In the genomic region with DNA sequence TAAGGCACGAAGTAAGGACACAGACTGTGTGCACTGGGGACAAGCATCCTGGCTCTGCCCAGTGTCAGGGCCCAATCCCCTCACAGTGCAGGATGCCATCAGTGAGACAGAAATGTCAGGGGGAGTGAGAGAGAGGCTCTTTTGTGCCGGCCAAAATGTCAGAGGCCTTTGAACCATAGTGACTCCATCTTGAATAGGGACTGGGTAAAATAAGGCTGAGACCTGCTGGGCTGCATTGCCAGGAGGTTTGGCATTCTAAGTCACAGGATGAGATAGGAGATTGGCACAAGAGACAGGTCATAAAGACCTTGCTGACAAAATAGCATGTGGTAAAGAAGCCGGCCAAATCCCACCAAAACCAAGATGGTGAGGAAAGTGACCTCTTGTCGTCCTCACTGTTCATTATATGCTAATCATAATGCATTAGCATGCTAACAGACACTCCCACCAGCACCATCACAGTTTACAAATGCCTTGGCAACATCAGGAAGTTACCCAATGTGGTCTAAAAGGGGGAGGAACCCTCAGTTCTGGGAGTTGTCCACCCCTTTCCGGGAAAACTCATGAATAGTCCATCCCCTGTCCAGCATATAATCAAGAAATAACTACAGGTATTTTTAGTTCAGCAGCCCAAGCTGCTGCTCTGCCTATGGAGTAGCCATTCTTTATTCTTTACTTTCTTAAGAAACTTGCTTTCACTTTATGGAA, we compare ENCODE assay signal across 1 cellular context.
TF ChIP-seq lines count a peak whose summit lies in the region.

No MANE protein-coding gene starts in this region.

TF ChIP-seq in K562, 482 proteins besides CTCF, POLR2A, EP300 and RAD21 (continued from another document):
- TF ChIP-seq, protein P1, sequence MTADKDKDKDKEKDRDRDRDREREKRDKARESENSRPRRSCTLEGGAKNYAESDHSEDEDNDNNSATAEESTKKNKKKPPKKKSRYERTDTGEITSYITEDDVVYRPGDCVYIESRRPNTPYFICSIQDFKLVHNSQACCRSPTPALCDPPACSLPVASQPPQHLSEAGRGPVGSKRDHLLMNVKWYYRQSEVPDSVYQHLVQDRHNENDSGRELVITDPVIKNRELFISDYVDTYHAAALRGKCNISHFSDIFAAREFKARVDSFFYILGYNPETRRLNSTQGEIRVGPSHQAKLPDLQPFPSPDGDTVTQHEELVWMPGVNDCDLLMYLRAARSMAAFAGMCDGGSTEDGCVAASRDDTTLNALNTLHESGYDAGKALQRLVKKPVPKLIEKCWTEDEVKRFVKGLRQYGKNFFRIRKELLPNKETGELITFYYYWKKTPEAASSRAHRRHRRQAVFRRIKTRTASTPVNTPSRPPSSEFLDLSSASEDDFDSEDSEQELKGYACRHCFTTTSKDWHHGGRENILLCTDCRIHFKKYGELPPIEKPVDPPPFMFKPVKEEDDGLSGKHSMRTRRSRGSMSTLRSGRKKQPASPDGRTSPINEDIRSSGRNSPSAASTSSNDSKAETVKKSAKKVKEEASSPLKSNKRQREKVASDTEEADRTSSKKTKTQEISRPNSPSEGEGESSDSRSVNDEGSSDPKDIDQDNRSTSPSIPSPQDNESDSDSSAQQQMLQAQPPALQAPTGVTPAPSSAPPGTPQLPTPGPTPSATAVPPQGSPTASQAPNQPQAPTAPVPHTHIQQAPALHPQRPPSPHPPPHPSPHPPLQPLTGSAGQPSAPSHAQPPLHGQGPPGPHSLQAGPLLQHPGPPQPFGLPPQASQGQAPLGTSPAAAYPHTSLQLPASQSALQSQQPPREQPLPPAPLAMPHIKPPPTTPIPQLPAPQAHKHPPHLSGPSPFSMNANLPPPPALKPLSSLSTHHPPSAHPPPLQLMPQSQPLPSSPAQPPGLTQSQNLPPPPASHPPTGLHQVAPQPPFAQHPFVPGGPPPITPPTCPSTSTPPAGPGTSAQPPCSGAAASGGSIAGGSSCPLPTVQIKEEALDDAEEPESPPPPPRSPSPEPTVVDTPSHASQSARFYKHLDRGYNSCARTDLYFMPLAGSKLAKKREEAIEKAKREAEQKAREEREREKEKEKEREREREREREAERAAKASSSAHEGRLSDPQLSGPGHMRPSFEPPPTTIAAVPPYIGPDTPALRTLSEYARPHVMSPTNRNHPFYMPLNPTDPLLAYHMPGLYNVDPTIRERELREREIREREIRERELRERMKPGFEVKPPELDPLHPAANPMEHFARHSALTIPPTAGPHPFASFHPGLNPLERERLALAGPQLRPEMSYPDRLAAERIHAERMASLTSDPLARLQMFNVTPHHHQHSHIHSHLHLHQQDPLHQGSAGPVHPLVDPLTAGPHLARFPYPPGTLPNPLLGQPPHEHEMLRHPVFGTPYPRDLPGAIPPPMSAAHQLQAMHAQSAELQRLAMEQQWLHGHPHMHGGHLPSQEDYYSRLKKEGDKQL (CRISPR knock-in tag; IDR thresholded peaks at IDR 0.05; ENCODE audit: borderline replicate concordance) = no peak
- TF ChIP-seq ZNF253 (CRISPR knock-in tag; conservative IDR thresholded peaks at IDR 0.05) (no peak), RFX5 (IDR thresholded peaks at IDR 0.05; ENCODE audit: low read depth, low read length) (no peak), KDM1A (IDR thresholded peaks at IDR 0.05) (no peak), FOS (IDR thresholded peaks at IDR 0.05; ENCODE audit: extremely low read depth, insufficient read length) (no peak), ZNF175 (CRISPR knock-in tag; IDR thresholded peaks at IDR 0.05; ENCODE audit: low read depth) (peak; percentile 74; the same call in 1 of the 2 replicates), PHF21A (IDR thresholded peaks at IDR 0.05; ENCODE audit: borderline replicate concordance, low read depth) (no peak), ZNF324 (CRISPR knock-in tag; IDR thresholded peaks at IDR 0.05) (peak; percentile 74; the same call in 1 of the 2 replicates), POLR3G (IDR thresholded peaks at IDR 0.05; ENCODE audit: extremely low read depth, insufficient read length, insufficient replicate concordance) (no peak), ARNT (IDR thresholded peaks at IDR 0.05) (no peak), MCM3 (IDR thresholded peaks at IDR 0.05) (no peak), CBFB (CRISPR knock-in tag; IDR thresholded peaks at IDR 0.05) (no peak), HIVEP1 (CRISPR knock-in tag; IDR thresholded peaks at IDR 0.05) (peak; percentile 88), RAD51 (IDR thresholded peaks at IDR 0.05; ENCODE audit: borderline replicate concordance, low read depth) (no peak), PHF20 (IDR thresholded peaks at IDR 0.05; ENCODE audit: partially characterized antibody) (no peak), FOXK2 (conservative IDR thresholded peaks at IDR 0.05 in 1 of 2, IDR thresholded peaks at IDR 0.05 in 1 of 2; ENCODE audit: low read depth in 2 of 2) (no peak; a peak in 1 of 4 replicates), ZNF384 (IDR thresholded peaks at IDR 0.05; ENCODE audit: low read depth, low read length) (no peak), MAZ (CRISPR knock-in tag; conservative IDR thresholded peaks at IDR 0.05 in 1 of 2, IDR thresholded peaks at IDR 0.05 in 1 of 2) (peak in 1 of 2 experiments; percentile 86; a peak in 2 of 4 replicates), RBM22 (IDR thresholded peaks at IDR 0.05; ENCODE audit: low read depth, low read length, poor library complexity, severe bottlenecking) (no peak), TCF7 (IDR thresholded peaks at IDR 0.05; ENCODE audit: borderline replicate concordance) (no peak), FOXA1 (IDR thresholded peaks at IDR 0.05; ENCODE audit: borderline replicate concordance) (no peak), ETV6 (IDR thresholded peaks at IDR 0.05; ENCODE audit: borderline replicate concordance in 1 of 2, low read depth in 2 of 2, low read length in 1 of 2) (no peak), ETV6 (CRISPR knock-in tag; IDR thresholded peaks at IDR 0.05; ENCODE audit: borderline replicate concordance) (no peak), ZNF766 (CRISPR knock-in tag; conservative IDR thresholded peaks at IDR 0.05) (peak; percentile 73), ZFP1 (CRISPR knock-in tag; IDR thresholded peaks at IDR 0.05) (peak; percentile 56; the same call in 1 of the 2 replicates), TAF1 (IDR thresholded peaks at IDR 0.05; ENCODE audit: control insufficient read depth, extremely low read depth, insufficient read depth, low read length, severe bottlenecking) (no peak), CAMTA2 (CRISPR knock-in tag; conservative IDR thresholded peaks at IDR 0.05) (no peak), SIN3A (IDR thresholded peaks at IDR 0.05; ENCODE audit: borderline replicate concordance in 2 of 2, control insufficient read depth in 1 of 2, low read depth in 2 of 2, low read length in 2 of 2) (no peak), ZNF165 (CRISPR knock-in tag; IDR thresholded peaks at IDR 0.05; ENCODE audit: borderline replicate concordance) (peak; percentile 93), MTF1 (CRISPR knock-in tag; IDR thresholded peaks at IDR 0.05; ENCODE audit: borderline replicate concordance) (peak; percentile 47; the same call in 1 of the 2 replicates), HNRNPLL (IDR thresholded peaks at IDR 0.05; ENCODE audit: low read depth, low read length, poor library complexity, severe bottlenecking) (no peak), NBN (IDR thresholded peaks at IDR 0.05; ENCODE audit: low read depth) (no peak), HNRNPUL1 (IDR thresholded peaks at IDR 0.05; ENCODE audit: low read length) (no peak), DACH1 (IDR thresholded peaks at IDR 0.05; ENCODE audit: partially characterized antibody) (no peak), ELF4 (CRISPR knock-in tag; IDR thresholded peaks at IDR 0.05) (0 out of 2 replicates have a peak, but pooled peaks have one; percentile 9)
- TF ChIP-seq, protein P2, sequence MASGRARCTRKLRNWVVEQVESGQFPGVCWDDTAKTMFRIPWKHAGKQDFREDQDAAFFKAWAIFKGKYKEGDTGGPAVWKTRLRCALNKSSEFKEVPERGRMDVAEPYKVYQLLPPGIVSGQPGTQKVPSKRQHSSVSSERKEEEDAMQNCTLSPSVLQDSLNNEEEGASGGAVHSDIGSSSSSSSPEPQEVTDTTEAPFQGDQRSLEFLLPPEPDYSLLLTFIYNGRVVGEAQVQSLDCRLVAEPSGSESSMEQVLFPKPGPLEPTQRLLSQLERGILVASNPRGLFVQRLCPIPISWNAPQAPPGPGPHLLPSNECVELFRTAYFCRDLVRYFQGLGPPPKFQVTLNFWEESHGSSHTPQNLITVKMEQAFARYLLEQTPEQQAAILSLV (tag; IDR thresholded peaks at IDR 0.05) = peak; percentile 92
- TF ChIP-seq, protein P3, sequence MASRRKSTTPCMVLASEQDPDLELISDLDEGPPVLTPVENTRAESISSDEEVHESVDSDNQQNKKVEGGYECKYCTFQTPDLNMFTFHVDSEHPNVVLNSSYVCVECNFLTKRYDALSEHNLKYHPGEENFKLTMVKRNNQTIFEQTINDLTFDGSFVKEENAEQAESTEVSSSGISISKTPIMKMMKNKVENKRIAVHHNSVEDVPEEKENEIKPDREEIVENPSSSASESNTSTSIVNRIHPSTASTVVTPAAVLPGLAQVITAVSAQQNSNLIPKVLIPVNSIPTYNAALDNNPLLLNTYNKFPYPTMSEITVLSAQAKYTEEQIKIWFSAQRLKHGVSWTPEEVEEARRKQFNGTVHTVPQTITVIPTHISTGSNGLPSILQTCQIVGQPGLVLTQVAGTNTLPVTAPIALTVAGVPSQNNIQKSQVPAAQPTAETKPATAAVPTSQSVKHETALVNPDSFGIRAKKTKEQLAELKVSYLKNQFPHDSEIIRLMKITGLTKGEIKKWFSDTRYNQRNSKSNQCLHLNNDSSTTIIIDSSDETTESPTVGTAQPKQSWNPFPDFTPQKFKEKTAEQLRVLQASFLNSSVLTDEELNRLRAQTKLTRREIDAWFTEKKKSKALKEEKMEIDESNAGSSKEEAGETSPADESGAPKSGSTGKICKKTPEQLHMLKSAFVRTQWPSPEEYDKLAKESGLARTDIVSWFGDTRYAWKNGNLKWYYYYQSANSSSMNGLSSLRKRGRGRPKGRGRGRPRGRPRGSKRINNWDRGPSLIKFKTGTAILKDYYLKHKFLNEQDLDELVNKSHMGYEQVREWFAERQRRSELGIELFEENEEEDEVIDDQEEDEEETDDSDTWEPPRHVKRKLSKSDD (conservative IDR thresholded peaks at IDR 0.05; ENCODE audit: low read length) = no peak
- TF ChIP-seq, protein P4, sequence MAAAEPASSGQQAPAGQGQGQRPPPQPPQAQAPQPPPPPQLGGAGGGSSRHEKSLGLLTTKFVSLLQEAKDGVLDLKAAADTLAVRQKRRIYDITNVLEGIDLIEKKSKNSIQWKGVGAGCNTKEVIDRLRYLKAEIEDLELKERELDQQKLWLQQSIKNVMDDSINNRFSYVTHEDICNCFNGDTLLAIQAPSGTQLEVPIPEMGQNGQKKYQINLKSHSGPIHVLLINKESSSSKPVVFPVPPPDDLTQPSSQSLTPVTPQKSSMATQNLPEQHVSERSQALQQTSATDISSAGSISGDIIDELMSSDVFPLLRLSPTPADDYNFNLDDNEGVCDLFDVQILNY (CRISPR knock-in tag; IDR thresholded peaks at IDR 0.05) = no peak
- TF ChIP-seq, protein P5, sequence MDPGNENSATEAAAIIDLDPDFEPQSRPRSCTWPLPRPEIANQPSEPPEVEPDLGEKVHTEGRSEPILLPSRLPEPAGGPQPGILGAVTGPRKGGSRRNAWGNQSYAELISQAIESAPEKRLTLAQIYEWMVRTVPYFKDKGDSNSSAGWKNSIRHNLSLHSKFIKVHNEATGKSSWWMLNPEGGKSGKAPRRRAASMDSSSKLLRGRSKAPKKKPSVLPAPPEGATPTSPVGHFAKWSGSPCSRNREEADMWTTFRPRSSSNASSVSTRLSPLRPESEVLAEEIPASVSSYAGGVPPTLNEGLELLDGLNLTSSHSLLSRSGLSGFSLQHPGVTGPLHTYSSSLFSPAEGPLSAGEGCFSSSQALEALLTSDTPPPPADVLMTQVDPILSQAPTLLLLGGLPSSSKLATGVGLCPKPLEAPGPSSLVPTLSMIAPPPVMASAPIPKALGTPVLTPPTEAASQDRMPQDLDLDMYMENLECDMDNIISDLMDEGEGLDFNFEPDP (CRISPR knock-in tag; IDR thresholded peaks at IDR 0.05) = peak; percentile 92
- TF ChIP-seq, protein P6, sequence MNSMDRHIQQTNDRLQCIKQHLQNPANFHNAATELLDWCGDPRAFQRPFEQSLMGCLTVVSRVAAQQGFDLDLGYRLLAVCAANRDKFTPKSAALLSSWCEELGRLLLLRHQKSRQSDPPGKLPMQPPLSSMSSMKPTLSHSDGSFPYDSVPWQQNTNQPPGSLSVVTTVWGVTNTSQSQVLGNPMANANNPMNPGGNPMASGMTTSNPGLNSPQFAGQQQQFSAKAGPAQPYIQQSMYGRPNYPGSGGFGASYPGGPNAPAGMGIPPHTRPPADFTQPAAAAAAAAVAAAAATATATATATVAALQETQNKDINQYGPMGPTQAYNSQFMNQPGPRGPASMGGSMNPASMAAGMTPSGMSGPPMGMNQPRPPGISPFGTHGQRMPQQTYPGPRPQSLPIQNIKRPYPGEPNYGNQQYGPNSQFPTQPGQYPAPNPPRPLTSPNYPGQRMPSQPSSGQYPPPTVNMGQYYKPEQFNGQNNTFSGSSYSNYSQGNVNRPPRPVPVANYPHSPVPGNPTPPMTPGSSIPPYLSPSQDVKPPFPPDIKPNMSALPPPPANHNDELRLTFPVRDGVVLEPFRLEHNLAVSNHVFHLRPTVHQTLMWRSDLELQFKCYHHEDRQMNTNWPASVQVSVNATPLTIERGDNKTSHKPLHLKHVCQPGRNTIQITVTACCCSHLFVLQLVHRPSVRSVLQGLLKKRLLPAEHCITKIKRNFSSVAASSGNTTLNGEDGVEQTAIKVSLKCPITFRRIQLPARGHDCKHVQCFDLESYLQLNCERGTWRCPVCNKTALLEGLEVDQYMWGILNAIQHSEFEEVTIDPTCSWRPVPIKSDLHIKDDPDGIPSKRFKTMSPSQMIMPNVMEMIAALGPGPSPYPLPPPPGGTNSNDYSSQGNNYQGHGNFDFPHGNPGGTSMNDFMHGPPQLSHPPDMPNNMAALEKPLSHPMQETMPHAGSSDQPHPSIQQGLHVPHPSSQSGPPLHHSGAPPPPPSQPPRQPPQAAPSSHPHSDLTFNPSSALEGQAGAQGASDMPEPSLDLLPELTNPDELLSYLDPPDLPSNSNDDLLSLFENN (IDR thresholded peaks at IDR 0.05; ENCODE audit: low read depth in 2 of 2, low read length in 2 of 2) = no peak
- TF ChIP-seq, protein P7, sequence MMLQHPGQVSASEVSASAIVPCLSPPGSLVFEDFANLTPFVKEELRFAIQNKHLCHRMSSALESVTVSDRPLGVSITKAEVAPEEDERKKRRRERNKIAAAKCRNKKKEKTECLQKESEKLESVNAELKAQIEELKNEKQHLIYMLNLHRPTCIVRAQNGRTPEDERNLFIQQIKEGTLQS (IDR thresholded peaks at IDR 0.05) = 0 out of 2 replicates have a peak, but pooled peaks have one; percentile 17
- TF ChIP-seq, protein P7 (CRISPR knock-in tag; conservative IDR thresholded peaks at IDR 0.05) = no peak
